16 cellular contexts compared by ENCODE assay signal in the genomic region with DNA sequence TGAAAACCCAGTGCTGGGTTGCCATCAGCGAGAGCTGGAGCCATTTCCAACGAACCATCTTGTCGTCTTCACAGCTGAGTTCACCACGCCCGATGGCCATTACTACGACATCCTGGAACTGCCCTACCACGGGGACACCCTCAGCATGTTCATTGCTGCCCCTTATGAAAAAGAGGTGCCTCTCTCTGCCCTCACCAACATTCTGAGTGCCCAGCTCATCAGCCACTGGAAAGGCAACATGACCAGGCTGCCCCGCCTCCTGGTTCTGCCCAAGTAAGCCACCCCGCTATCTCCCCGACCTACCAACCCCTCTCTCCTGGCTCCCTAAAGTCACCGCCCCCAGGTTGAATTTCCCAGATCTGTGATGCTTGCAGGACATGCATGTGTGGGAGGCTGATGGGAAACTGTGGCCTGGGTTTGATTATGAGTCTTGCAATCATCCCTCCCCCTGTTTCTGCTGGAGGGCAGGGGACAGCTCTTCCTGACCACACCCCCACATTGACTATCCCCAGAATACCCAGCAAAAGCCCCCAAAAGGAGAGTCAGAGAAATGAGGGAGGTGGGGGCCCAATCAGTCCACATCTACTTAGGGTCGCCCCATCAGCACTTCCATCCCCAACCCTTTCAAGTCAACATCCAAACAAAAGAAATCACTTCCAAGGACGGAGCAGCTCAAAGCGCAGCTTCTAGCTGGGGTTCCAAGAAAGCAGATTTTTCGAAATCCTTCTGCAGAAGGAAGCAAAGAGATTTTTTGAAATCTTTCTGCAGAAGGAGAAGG. TPM values are rescaled to one million over a fixed set of nuclear protein-coding genes. Genes with fewer than 3 reads are reported as not detected.
A peak's percentile ranks its signal among the peaks of the same experiment; 100 is the strongest.
DNase-seq lines count a peak whose midpoint lies in the region; ATAC-seq, FAIRE-seq and TF ChIP-seq lines count a peak whose summit lies in the region.
"Had no signal": no experiment of that assay in that cellular context is flagged by ENCODE, and none has a peak within 500 bp of the region (broad histone marks: within the 10 kb centered on the region; RNA-seq: fewer than 3 reads in every experiment).

No MANE protein-coding gene starts in this region.

- peaks cover 89% of the 10 kb centered on the region for H4K20me1 ChIP-seq in astrocyte (ENCODE audit: insufficient read depth, low read length)

- H3K4me3 ChIP-seq in astrocyte (ENCODE audit: insufficient read depth, low read depth, low read length) (peak overlapping the region; percentile 12), foreskin fibroblast (ENCODE audit: low read depth in 1 of 2, low read length in 2 of 2) (no peak overlapping the region), tibial artery (peak overlapping the region in 1 of 2 donors; percentile 63)
- H3K4me3 ChIP-seq: adrenal gland, suprapubic skin had no signal

- peaks cover 85% of the 10 kb centered on the region for H3K36me3 Mint-ChIP-seq in HFFc6 (ENCODE audit: low read depth)
- peaks cover 40% of the 10 kb centered on the region for H3K36me3 Mint-ChIP-seq in astrocyte (ENCODE audit: low read depth, unreplicated experiment)
- H3K36me3 Mint-ChIP-seq: natural killer cell, WTC11 had no signal

- no peak overlapping the region for H2AFZ ChIP-seq in astrocyte (ENCODE audit: low read depth, low read length)

- H3K4me3 Mint-ChIP-seq in HFFc6 (peak overlapping the region; percentile 98), astrocyte (ENCODE audit: unreplicated experiment) (peak overlapping the region; percentile 73)
- H3K4me3 Mint-ChIP-seq: natural killer cell had no signal

- peaks cover 27% of the 10 kb centered on the region for H3K79me2 ChIP-seq in astrocyte (ENCODE audit: insufficient read depth, low read length)

- peak overlapping the region; percentile 39 for H3K9ac ChIP-seq in astrocyte (ENCODE audit: low read length)

- peak overlapping the region; percentile 50 for H3K27ac ChIP-seq in astrocyte (ENCODE audit: low read depth, low read length)
- H3K27ac ChIP-seq in tibial artery = peak overlapping the region; percentile 12 to 98
- H3K27ac ChIP-seq: adrenal gland, suprapubic skin had no signal

- no peak for ATAC-seq in HG03139 (IDR thresholded peaks at IDR 0.05; ENCODE audit: unreplicated experiment)
- ATAC-seq: natural killer cell, WTC11 had no signal

- H3K27me3 Mint-ChIP-seq in HFFc6 (ENCODE audit: insufficient read depth) = peaks cover 97% of the 10 kb centered on the region
- H3K27me3 Mint-ChIP-seq in astrocyte (ENCODE audit: low read depth, unreplicated experiment) = no peaks in the 10 kb centered on the region

- H3K4me1 ChIP-seq in astrocyte (ENCODE audit: insufficient read depth, low read length) (peaks cover 63% of the 10 kb centered on the region), tibial artery (peaks cover 0 to 67% (median 11%) of the 10 kb centered on the region in 4 donors)

- TF ChIP-seq CTCF in HFFc6 (IDR thresholded peaks at IDR 0.05) = no peak
- no peak for TF ChIP-seq CTCF in astrocyte (IDR thresholded peaks at IDR 0.05; ENCODE audit: insufficient read depth, low read depth, low read length)
- TF ChIP-seq CTCF in foreskin fibroblast (IDR thresholded peaks at IDR 0.05; ENCODE audit: low read depth, low read length) = no peak
- TF ChIP-seq CTCF in tibial artery (IDR thresholded peaks at IDR 0.05) = no peak

- H3K4me1 Mint-ChIP-seq in HFFc6 (ENCODE audit: low read depth) (peaks cover 95% of the 10 kb centered on the region), astrocyte (ENCODE audit: low read depth, unreplicated experiment) (peaks cover 43% of the 10 kb centered on the region)

- H3K9me3 Mint-ChIP-seq in HFFc6 = peaks cover 94% of the 10 kb centered on the region
- no peaks in the 10 kb centered on the region for H3K9me3 Mint-ChIP-seq in astrocyte (ENCODE audit: unreplicated experiment)
- H3K9me3 Mint-ChIP-seq: natural killer cell, WTC11 had no signal

- H3K9me3 ChIP-seq in astrocyte (ENCODE audit: insufficient read depth, low read depth, low read length) (no peaks in the 10 kb centered on the region), tibial artery (no peaks in the 10 kb centered on the region)
- H3K9me3 ChIP-seq: adrenal gland, suprapubic skin had no signal

- H3K27ac Mint-ChIP-seq in HFFc6 (peak overlapping the region; percentile 98), astrocyte (ENCODE audit: unreplicated experiment) (peak overlapping the region; percentile 68)

- intact Hi-C loops in tibial artery (cut with DNase I; ENCODE audit: low total_unique reads) = no loop called here

- FAIRE-seq in astrocyte (lab: Jason Lieb, UNC) = no peak
- FAIRE-seq: D721Med, small intestine had no signal

- H3K27me3 ChIP-seq in astrocyte (ENCODE audit: insufficient read depth, low read length) (no peaks in the 10 kb centered on the region), tibial artery (no peaks in the 10 kb centered on the region)
- H3K27me3 ChIP-seq: adrenal gland, suprapubic skin had no signal

- DNase-seq in HFFc6 (peak; percentile 48), astrocyte (ENCODE audit: low read depth) (no peak), foreskin fibroblast (peak; percentile 59 to 74), tibial artery (no peak), glomerular visceral epithelial cell (ENCODE audit: extremely low spot score) (no peak), medulla oblongata (ENCODE audit: extremely low spot score) (no peak)
- DNase-seq: activated T-cell treated with anti-CD3 and anti-CD28 coated beads for 4 hours, adrenal gland, glutamatergic neuron, natural killer cell, NCI-H1436 treated with DMSO at 0.1 percent for 48 hours, small intestine had no signal

- H3K36me3 ChIP-seq in astrocyte (ENCODE audit: insufficient read depth, low read length) (peaks cover 67% of the 10 kb centered on the region), tibial artery (peaks cover 41 to 59% (median 58%) of the 10 kb centered on the region in 3 donors)
- H3K36me3 ChIP-seq: adrenal gland had no signal

- H3K4me2 ChIP-seq in astrocyte (ENCODE audit: low read length) = peak overlapping the region; percentile 98

RNA-seq across cellular contexts. Expression of a gene that starts 6.9 kb away (rescaled TPM):
- total RNA-seq in HFFc6 (2021; fragmentation: NEBNext Ultra II Directional; extraction: Animal tissue kit (Norgen Biotek cat#: 25700)) = 1,000 to 10,000 TPM in 4 of 6 experiments, 100 to 1,000 TPM in 2; 906 to 2,092 (median 1,052) TPM
- 1,303 and 1,496 TPM in 2 replicates for total RNA-seq in astrocyte

RNA-seq across cellular contexts. Expression of a gene that starts 20.5 kb away (rescaled TPM):
- total RNA-seq in HFFc6 (2021; fragmentation: NEBNext Ultra II Directional; extraction: Animal tissue kit (Norgen Biotek cat#: 25700)) = 100 to 1,000 TPM; 154 to 176 (median 166) TPM
- total RNA-seq in astrocyte = 172 and 181 TPM in 2 replicates

RNA-seq across cellular contexts. Expression of a gene that starts 31.6 kb away (rescaled TPM):
- total RNA-seq in HFFc6 (2021; fragmentation: NEBNext Ultra II Directional; extraction: Animal tissue kit (Norgen Biotek cat#: 25700)) = under 1 TPM; 0.19 to 0.78 (median 0.35) TPM
- 40.5 and 51.8 TPM in 2 replicates for total RNA-seq in astrocyte
- total RNA-seq: natural killer cell had no signal

RNA-seq across cellular contexts. Expression of a gene that starts 46.3 kb away (rescaled TPM):
- total RNA-seq in HFFc6 (2021; fragmentation: NEBNext Ultra II Directional; extraction: Animal tissue kit (Norgen Biotek cat#: 25700)) = not detected
- 0.16 TPM in 1 of 2 replicates, not detected in the other for total RNA-seq in astrocyte
- total RNA-seq: natural killer cell, suprapubic skin had no signal

RNA-seq across cellular contexts. Expression of a gene that starts 48.5 kb away (rescaled TPM):
- total RNA-seq in HFFc6 (2021; fragmentation: NEBNext Ultra II Directional; extraction: Animal tissue kit (Norgen Biotek cat#: 25700)) = 10 to 100 TPM; 17.8 to 20.6 (median 19.4) TPM
- total RNA-seq in astrocyte = 24.2 and 24.4 TPM in 2 replicates

Comparison
In these comparisons a context has a peak if more than half of its experiments do, and no peak if none do; other contexts are left out.
1. DNase-seq: peak in HFFc6 (single experiment) and foreskin fibroblast (2 of 2); none in astrocyte (single experiment), tibial artery (0 of 2), glomerular visceral epithelial cell (single experiment) and medulla oblongata (single experiment).
2. RNA of a gene that starts 31.6 kb away (total RNA-seq): 40.5 to 51.8 TPM in astrocyte; 0.19 to 0.78 TPM in HFFc6; every median in the first group is over 10 times any median in the second.